Comparison of ENCODE assay signal across 17 cellular contexts in genomic region chr12:54586620-54587019, GRCh38. TPM values are rescaled to one million over a fixed set of nuclear protein-coding genes. Genes with fewer than 3 reads are reported as not detected.
DNase-seq lines count a peak whose midpoint lies in the region; ATAC-seq, FAIRE-seq and TF ChIP-seq lines count a peak whose summit lies in the region.
"Had no signal": no experiment of that assay in that cellular context is flagged by ENCODE, and none has a peak within 500 bp of the region (broad histone marks: within the 10 kb centered on the region; RNA-seq: fewer than 3 reads in every experiment).

No MANE protein-coding gene starts in this region.

- H3K27me3 Mint-ChIP-seq in endodermal cell (ENCODE audit: insufficient read depth) (peaks cover 83% of the 10 kb centered on the region), progenitor cell of endocrine pancreas (peaks cover 53% of the 10 kb centered on the region), type B pancreatic cell (peaks cover 74% of the 10 kb centered on the region)

- no peak for ATAC-seq in HepG2

- DNase-seq in HepG2 (ENCODE audit: low spot score) (no peak), endodermal cell (no peak), progenitor cell of endocrine pancreas (ENCODE audit: low spot score, unreplicated experiment) (no peak), type B pancreatic cell (ENCODE audit: extremely low spot score, unreplicated experiment) (no peak), cerebellar nuclear complex (lab: John Stamatoyannopoulos, UW) (no peak), hepatocyte (ENCODE audit: low spot score) (no peak)
- no peak for DNase-seq in activated CD4-positive, alpha-beta T cell treated with anti-CD3 and anti-CD28 coated beads, Interleukin-2, amount 50 U/mL, for 4 hours
- DNase-seq: MM.1S, NCI-H1105, NCI-H187, NCI-H446, NCI-H748 treated with DMSO at 0.1 percent for 48 hours, PC-9 had no signal

- H3K36me3 ChIP-seq in liver (ENCODE audit: control insufficient read depth in 4 of 4, insufficient read depth in 3 of 4, low read depth in 1 of 4, low read length in 3 of 4) (peaks cover 3 to 21% (median 14%) of the 10 kb centered on the region in 4 donors), HepG2 (replicated peaks in 1 of 2; ENCODE audit: control insufficient read depth in 1 of 2, insufficient read depth in 2 of 2, low read length in 2 of 2) (no peaks in the 10 kb centered on the region), endodermal cell (ENCODE audit: control insufficient read depth, insufficient read depth, low read length) (no peaks in the 10 kb centered on the region), hepatocyte (replicated peaks; ENCODE audit: insufficient read depth, low read depth) (no peaks in the 10 kb centered on the region)

- peaks cover 51% of the 10 kb centered on the region for H3K4me1 Mint-ChIP-seq in endodermal cell
- peaks cover 34% of the 10 kb centered on the region for H3K4me1 Mint-ChIP-seq in progenitor cell of endocrine pancreas (ENCODE audit: low read depth)
- H3K4me1 Mint-ChIP-seq in type B pancreatic cell (ENCODE audit: unreplicated experiment), result peaks cover 49% of the 10 kb centered on the region

- WGBS in liver, result 88% methylated on average over 2 of the region's 2 CpGs
- 50% methylated on average over 2 of the region's 2 CpGs for WGBS in HepG2 (ENCODE audit: low lambda C conversion rate)
- WGBS in endodermal cell (ENCODE audit: insufficient coverage in 1 of 2, insufficient read length in 1 of 2), 2 experiments, result 88 to 90% methylated on average over 2 of the region's 2 CpGs
- 97% methylated on average over 2 of the region's 2 CpGs for WGBS in hepatocyte (ENCODE audit: low lambda C conversion rate, missing lambda C conversion rate)

- H3K4me1 ChIP-seq in liver (ENCODE audit: control insufficient read depth in 4 of 4, insufficient read depth in 4 of 4, low read length in 3 of 4) (peaks cover 8 to 41% (median 24%) of the 10 kb centered on the region in 4 donors), HepG2 (ENCODE audit: insufficient read depth, low read length) (peaks cover 14% of the 10 kb centered on the region), endodermal cell (ENCODE audit: control insufficient read depth, insufficient read depth, low read length) (peaks cover under 1% of the 10 kb centered on the region), hepatocyte (ENCODE audit: insufficient read depth) (no peaks in the 10 kb centered on the region)

- H3K27ac Mint-ChIP-seq in endodermal cell (no peak overlapping the region), progenitor cell of endocrine pancreas (peak overlapping the region; percentile 26), type B pancreatic cell (peak overlapping the region; percentile 52)

- H3K9me3 Mint-ChIP-seq in endodermal cell, result no peaks in the 10 kb centered on the region
- no peaks in the 10 kb centered on the region for H3K9me3 Mint-ChIP-seq in progenitor cell of endocrine pancreas (ENCODE audit: low read depth)
- no peaks in the 10 kb centered on the region for H3K9me3 Mint-ChIP-seq in type B pancreatic cell

- no peaks in the 10 kb centered on the region for H3K9me2 ChIP-seq in hepatocyte (replicated peaks; ENCODE audit: insufficient read depth)

- no peak overlapping the region for H2AFZ ChIP-seq in HepG2 (ENCODE audit: low read length)
- no peak overlapping the region for H2AFZ ChIP-seq in hepatocyte
- H2AFZ ChIP-seq: PC-9 had no signal

- POLR2A ChIA-PET in HepG2 (lab: Yijun Ruan, JAX), result no interaction called here

- no peak for TF ChIP-seq CTCF in liver (IDR thresholded peaks at IDR 0.05; ENCODE audit: low read depth, low read length, missing input control)
- TF ChIP-seq CTCF in HepG2 (CRISPR knock-in tag; IDR thresholded peaks at IDR 0.05), result no peak
- no peak for TF ChIP-seq CTCF in endodermal cell (conservative IDR thresholded peaks at IDR 0.05)
- TF ChIP-seq CTCF in progenitor cell of endocrine pancreas (IDR thresholded peaks at IDR 0.05; ENCODE audit: unreplicated experiment), result no peak
- no peak for TF ChIP-seq CTCF in type B pancreatic cell (conservative IDR thresholded peaks at IDR 0.05)
- no peak for TF ChIP-seq CTCF in hepatocyte (IDR thresholded peaks at IDR 0.05; ENCODE audit: poor library complexity)

- H3K9me3 ChIP-seq in liver (ENCODE audit: control insufficient read depth in 4 of 4, low read length in 3 of 4) (no peaks in the 10 kb centered on the region), HepG2 (ENCODE audit: low read length) (no peaks in the 10 kb centered on the region), endodermal cell (ENCODE audit: control insufficient read depth, low read length) (no peaks in the 10 kb centered on the region), hepatocyte (ENCODE audit: low read depth) (no peaks in the 10 kb centered on the region)

- no peak overlapping the region for H3K9ac ChIP-seq in liver (ENCODE audit: low read depth in 1 of 2, low read length in 2 of 2)
- H3K9ac ChIP-seq in HepG2 (ENCODE audit: insufficient read depth, low read depth, low read length), result no peak overlapping the region
- no peak overlapping the region for H3K9ac ChIP-seq in endodermal cell (ENCODE audit: extremely low read depth, low read length, poor library complexity, severe bottlenecking)

- H3K4me3 ChIP-seq in liver (ENCODE audit: low read depth in 1 of 3, low read length in 3 of 3), result peak overlapping the region in 2 of 3 donors; percentile 14 to 82
- H3K4me3 ChIP-seq in HepG2 (replicated peaks in 1 of 3; ENCODE audit: insufficient read depth in 1 of 3, low read depth in 2 of 3, low read length in 3 of 3), result no peak overlapping the region
- no peak overlapping the region for H3K4me3 ChIP-seq in endodermal cell (ENCODE audit: low read length)
- H3K4me3 ChIP-seq in hepatocyte, result no peak overlapping the region
- H3K4me3 ChIP-seq: PC-9 had no signal

- H3K36me3 Mint-ChIP-seq in endodermal cell (ENCODE audit: low read depth), result no peaks in the 10 kb centered on the region
- H3K36me3 Mint-ChIP-seq in progenitor cell of endocrine pancreas (ENCODE audit: insufficient read depth), result peaks cover 5% of the 10 kb centered on the region
- H3K36me3 Mint-ChIP-seq in type B pancreatic cell, result no peaks in the 10 kb centered on the region

- H3K4me3 Mint-ChIP-seq in endodermal cell (peak overlapping the region; percentile 64), progenitor cell of endocrine pancreas (ENCODE audit: low read depth) (peak overlapping the region; percentile 76), type B pancreatic cell (peak overlapping the region; percentile 76)

- H3K4me2 ChIP-seq in HepG2 (ENCODE audit: low read depth, low read length) (no peak overlapping the region), hepatocyte (no peak overlapping the region)
- H3K4me2 ChIP-seq: PC-9 had no signal

- TF ChIP-seq EP300 in HepG2 (IDR thresholded peaks at IDR 0.05; ENCODE audit: low read depth in 2 of 2, low read length in 2 of 2) (no peak), HepG2 (CRISPR knock-in tag; IDR thresholded peaks at IDR 0.05; ENCODE audit: borderline replicate concordance) (no peak)

- intact Hi-C loops in HepG2 (cut with micrococcal nuclease; ENCODE audit: unreplicated experiment), result no loop called here

- TF ChIP-seq RAD21 in liver (IDR thresholded peaks at IDR 0.05) (no peak), HepG2 (CRISPR knock-in tag; IDR thresholded peaks at IDR 0.05) (no peak)

- H3K79me2 ChIP-seq in HepG2 (ENCODE audit: insufficient read depth, low read length), result no peaks in the 10 kb centered on the region
- no peaks in the 10 kb centered on the region for H3K79me2 ChIP-seq in hepatocyte

- H4K20me1 ChIP-seq in HepG2 (ENCODE audit: insufficient read depth, low read length) (0 out of 2 replicates have a peak, but pooled peaks cover 2% of the 10 kb centered on the region), hepatocyte (ENCODE audit: insufficient read depth, poor library complexity, severe bottlenecking) (no peaks in the 10 kb centered on the region)

- no peaks in the 10 kb centered on the region for H3K27me3 ChIP-seq in liver (ENCODE audit: control insufficient read depth in 4 of 4, insufficient read depth in 4 of 4, low read length in 3 of 4)
- H3K27me3 ChIP-seq in HepG2 (ENCODE audit: control insufficient read depth in 1 of 2, insufficient read depth in 2 of 2, low read length in 2 of 2), result peaks cover 4 to 68% of the 10 kb centered on the region in 2 experiments
- peaks cover 53% of the 10 kb centered on the region for H3K27me3 ChIP-seq in endodermal cell (ENCODE audit: control insufficient read depth, insufficient read depth, low read length, poor library complexity, severe bottlenecking)
- peaks cover 17% of the 10 kb centered on the region for H3K27me3 ChIP-seq in hepatocyte

- no peak for TF ChIP-seq POLR2A in HepG2 (IDR thresholded peaks at IDR 0.05; ENCODE audit: insufficient read depth in 1 of 2, low read depth in 2 of 2, low read length in 2 of 2)

- CTCF ChIA-PET in HepG2 (lab: Yijun Ruan, JAX; ENCODE audit: low intra/inter-chr PET ratio, low total read pairs), result no interaction called here

- no TSS peak for BruUV-seq in HepG2 (replicated peaks; lab: Mats Ljungman, UMichigan)

- FAIRE-seq in HepG2 (lab: Jason Lieb, UNC), result no peak
- FAIRE-seq: GM12891 had no signal

- in situ Hi-C loops in HepG2 (cut with HindIII; ENCODE audit: extremely low pct_ligation_motif_present, low pct_unique_long_range_greater_than_20kb), result no loop called here

- H3K27ac ChIP-seq in liver (ENCODE audit: low read depth in 1 of 2, low read length in 2 of 2) (no peak overlapping the region), HepG2 (ENCODE audit: extremely low read length, insufficient read depth, low read length) (no peak overlapping the region), endodermal cell (ENCODE audit: low read depth, low read length) (no peak overlapping the region), hepatocyte (no peak overlapping the region)
- H3K27ac ChIP-seq: PC-9 had no signal

RNA-seq across cellular contexts. Expression of gene PPP1R1A, which starts 1.8 kb away (rescaled TPM):
- total RNA-seq in liver (10 to 100 TPM in 1 of 2 donors, 1 to 10 TPM in 1; 8.1 to 12.4 TPM), HepG2 (2016; rRNA removed; fragmentation: Illumina TruSeq; extraction: Trizol) (0.20 TPM in 1 of 2 replicates, not detected in the other), endodermal cell (10 to 100 TPM; 12.5 to 16.1 TPM), progenitor cell of endocrine pancreas (22.1 and 22.3 TPM in 2 replicates), type B pancreatic cell (ENCODE audit: low replicate concordance) (24.9 and 43.3 TPM in 2 replicates), hepatocyte (14.0 and 19.9 TPM in 2 replicates)
- polyA plus RNA-seq in liver (100 to 1,000 TPM in 1 of 2 donors, 10 to 100 TPM in 1; 75.2 to 182 TPM), HepG2 (2011; rRNA removed) (not detected in 2 replicates), hepatocyte (26.2 and 43.2 TPM in 2 replicates)
- total RNA-seq in HepG2 (2016; cell fraction: cytosol; rRNA removed; fragmentation: Illumina TruSeq; extraction: Trizol; ENCODE audit: low read depth), result 2.0 and 3.3 TPM in 2 replicates
- total RNA-seq in HepG2 (2016; cell fraction: insoluble cytoplasmic fraction; rRNA removed; fragmentation: Illumina TruSeq; extraction: Trizol), result 0.32 TPM in 1 of 2 replicates, not detected in the other
- total RNA-seq in HepG2 (2016; cell fraction: membrane; rRNA removed; fragmentation: Illumina TruSeq; extraction: Trizol), result 2.0 TPM in 2 replicates
- total RNA-seq in HepG2 (2016; cell fraction: nucleus; rRNA removed; fragmentation: Illumina TruSeq; extraction: Trizol), result not detected in 2 replicates
- not detected in 2 replicates for polyA plus RNA-seq in HepG2 (2011; cell fraction: cytosol; rRNA removed)
- polyA plus RNA-seq in HepG2 (2011; cell fraction: nucleus; rRNA removed), result not detected in 2 replicates
- not detected in 2 replicates for polyA plus RNA-seq in HepG2 (2012)
- polyA plus RNA-seq in HepG2 (2016; cell fraction: cytosol; fragmentation: Illumina TruSeq; extraction: Trizol; ENCODE audit: low read depth), result 6.8 and 7.3 TPM in 2 replicates
- 0.42 and 0.51 TPM in 2 replicates for polyA plus RNA-seq in HepG2 (2016; cell fraction: insoluble cytoplasmic fraction; fragmentation: Illumina TruSeq; extraction: Trizol; ENCODE audit: low read depth)
- 3.8 and 4.0 TPM in 2 replicates for polyA plus RNA-seq in HepG2 (2016; cell fraction: membrane; fragmentation: Illumina TruSeq; extraction: Trizol; ENCODE audit: low read depth)
- polyA plus RNA-seq in HepG2 (2016; cell fraction: nucleus; fragmentation: Illumina TruSeq; extraction: Trizol; ENCODE audit: insufficient read depth, low read depth), result 0.74 TPM in 1 of 2 replicates, not detected in the other
- polyA minus RNA-seq in HepG2 (2011; rRNA and poly(A)+ RNA removed; ENCODE audit: low replicate concordance), result not detected in 2 replicates
- polyA minus RNA-seq in HepG2 (2011; cell fraction: cytosol; rRNA and poly(A)+ RNA removed), result not detected in 2 replicates
- not detected in 2 replicates for polyA minus RNA-seq in HepG2 (2011; cell fraction: nucleus; rRNA and poly(A)+ RNA removed)
- 42.6 TPM for polyA plus RNA-seq in endodermal cell (2013, experiment 1 of 2)
- 40.8 TPM for polyA plus RNA-seq in endodermal cell (2013, experiment 2 of 2)
- total RNA-seq: A172, PC-9 had no signal

RNA-seq across cellular contexts. Expression of gene PDE1B, which starts 37.2 kb away (rescaled TPM):
- 1 to 10 TPM; 2.9 to 3.7 TPM for total RNA-seq in liver
- 1 to 10 TPM in 1 of 2 donors, under 1 TPM in 1; 0.90 to 1.6 TPM for polyA plus RNA-seq in liver
- not detected in 2 replicates for total RNA-seq in HepG2 (2016; rRNA removed; fragmentation: Illumina TruSeq; extraction: Trizol)
- total RNA-seq in HepG2 (2016; cell fraction: cytosol; rRNA removed; fragmentation: Illumina TruSeq; extraction: Trizol; ENCODE audit: low read depth), result not detected in 2 replicates
- not detected in 2 replicates for total RNA-seq in HepG2 (2016; cell fraction: insoluble cytoplasmic fraction; rRNA removed; fragmentation: Illumina TruSeq; extraction: Trizol)
- total RNA-seq in HepG2 (2016; cell fraction: membrane; rRNA removed; fragmentation: Illumina TruSeq; extraction: Trizol), result not detected in 2 replicates
- not detected in 2 replicates for total RNA-seq in HepG2 (2016; cell fraction: nucleus; rRNA removed; fragmentation: Illumina TruSeq; extraction: Trizol)
- not detected in 2 replicates for polyA plus RNA-seq in HepG2 (2011; rRNA removed)
- polyA plus RNA-seq in HepG2 (2011; cell fraction: cytosol; rRNA removed), result not detected in 2 replicates
- polyA plus RNA-seq in HepG2 (2011; cell fraction: nucleus; rRNA removed), result not detected in 2 replicates
- polyA plus RNA-seq in HepG2 (2012), result not detected in 2 replicates
- not detected in 2 replicates for polyA plus RNA-seq in HepG2 (2016; cell fraction: cytosol; fragmentation: Illumina TruSeq; extraction: Trizol; ENCODE audit: low read depth)
- not detected in 2 replicates for polyA plus RNA-seq in HepG2 (2016; cell fraction: insoluble cytoplasmic fraction; fragmentation: Illumina TruSeq; extraction: Trizol; ENCODE audit: low read depth)
- not detected in 2 replicates for polyA plus RNA-seq in HepG2 (2016; cell fraction: membrane; fragmentation: Illumina TruSeq; extraction: Trizol; ENCODE audit: low read depth)
- not detected in 2 replicates for polyA plus RNA-seq in HepG2 (2016; cell fraction: nucleus; fragmentation: Illumina TruSeq; extraction: Trizol; ENCODE audit: insufficient read depth, low read depth)
- polyA minus RNA-seq in HepG2 (2011; rRNA and poly(A)+ RNA removed; ENCODE audit: low replicate concordance), result not detected in 2 replicates
- polyA minus RNA-seq in HepG2 (2011; cell fraction: cytosol; rRNA and poly(A)+ RNA removed), result not detected in 2 replicates
- not detected in 2 replicates for polyA minus RNA-seq in HepG2 (2011; cell fraction: nucleus; rRNA and poly(A)+ RNA removed)
- total RNA-seq in endodermal cell, result 1 to 10 TPM; 1.1 to 1.6 TPM
- 11.4 TPM for polyA plus RNA-seq in endodermal cell (2013, experiment 1 of 2)
- 10.6 TPM for polyA plus RNA-seq in endodermal cell (2013, experiment 2 of 2)
- 0.71 and 0.81 TPM in 2 replicates for total RNA-seq in progenitor cell of endocrine pancreas
- total RNA-seq in type B pancreatic cell (ENCODE audit: low replicate concordance), result 0.10 and 3.6 TPM in 2 replicates
- 0.10 and 0.60 TPM in 2 replicates for total RNA-seq in hepatocyte
- 0.58 TPM in 1 of 2 replicates, not detected in the other for polyA plus RNA-seq in hepatocyte
- total RNA-seq: PC-9 had no signal

RNA-seq across cellular contexts. Expression of gene LACRT, which starts 48.1 kb away (rescaled TPM):
- total RNA-seq in liver (not detected), HepG2 (2016; rRNA removed; fragmentation: Illumina TruSeq; extraction: Trizol) (not detected in 2 replicates), endodermal cell (not detected), progenitor cell of endocrine pancreas (not detected in 2 replicates), type B pancreatic cell (ENCODE audit: low replicate concordance) (not detected in 2 replicates), hepatocyte (not detected in 2 replicates)
- polyA plus RNA-seq in liver (not detected), HepG2 (2011; rRNA removed) (not detected in 2 replicates), hepatocyte (not detected in 2 replicates)
- not detected in 2 replicates for total RNA-seq in HepG2 (2016; cell fraction: cytosol; rRNA removed; fragmentation: Illumina TruSeq; extraction: Trizol; ENCODE audit: low read depth)
- not detected in 2 replicates for total RNA-seq in HepG2 (2016; cell fraction: insoluble cytoplasmic fraction; rRNA removed; fragmentation: Illumina TruSeq; extraction: Trizol)
- total RNA-seq in HepG2 (2016; cell fraction: membrane; rRNA removed; fragmentation: Illumina TruSeq; extraction: Trizol), result not detected in 2 replicates
- not detected in 2 replicates for total RNA-seq in HepG2 (2016; cell fraction: nucleus; rRNA removed; fragmentation: Illumina TruSeq; extraction: Trizol)
- polyA plus RNA-seq in HepG2 (2011; cell fraction: cytosol; rRNA removed), result not detected in 2 replicates
- not detected in 2 replicates for polyA plus RNA-seq in HepG2 (2011; cell fraction: nucleus; rRNA removed)
- polyA plus RNA-seq in HepG2 (2012), result not detected in 2 replicates
- not detected in 2 replicates for polyA plus RNA-seq in HepG2 (2016; cell fraction: cytosol; fragmentation: Illumina TruSeq; extraction: Trizol; ENCODE audit: low read depth)
- polyA plus RNA-seq in HepG2 (2016; cell fraction: insoluble cytoplasmic fraction; fragmentation: Illumina TruSeq; extraction: Trizol; ENCODE audit: low read depth), result not detected in 2 replicates
- not detected in 2 replicates for polyA plus RNA-seq in HepG2 (2016; cell fraction: membrane; fragmentation: Illumina TruSeq; extraction: Trizol; ENCODE audit: low read depth)
- not detected in 2 replicates for polyA plus RNA-seq in HepG2 (2016; cell fraction: nucleus; fragmentation: Illumina TruSeq; extraction: Trizol; ENCODE audit: insufficient read depth, low read depth)
- not detected in 2 replicates for polyA minus RNA-seq in HepG2 (2011; rRNA and poly(A)+ RNA removed; ENCODE audit: low replicate concordance)
- polyA minus RNA-seq in HepG2 (2011; cell fraction: cytosol; rRNA and poly(A)+ RNA removed), result not detected in 2 replicates
- polyA minus RNA-seq in HepG2 (2011; cell fraction: nucleus; rRNA and poly(A)+ RNA removed), result not detected in 2 replicates
- polyA plus RNA-seq in endodermal cell (2013, experiment 1 of 2), result not detected
- not detected for polyA plus RNA-seq in endodermal cell (2013, experiment 2 of 2)
- total RNA-seq: A172, PC-9, Right ventricle myocardium superior had no signal

Comparison
In these comparisons a context has a peak if more than half of its experiments do, and no peak if none do; other contexts are left out.
1. H3K4me3 ChIP-seq: peak in liver (2 of 3); none in HepG2 (0 of 3), endodermal cell (single experiment) and hepatocyte (single experiment).
2. Peak in every context shown above with its lines, with median percentiles within 50 percentile points of each other: H3K4me3 Mint-ChIP-seq.